Comparison of ENCODE assay signal across 8 cellular contexts in the genomic region with DNA sequence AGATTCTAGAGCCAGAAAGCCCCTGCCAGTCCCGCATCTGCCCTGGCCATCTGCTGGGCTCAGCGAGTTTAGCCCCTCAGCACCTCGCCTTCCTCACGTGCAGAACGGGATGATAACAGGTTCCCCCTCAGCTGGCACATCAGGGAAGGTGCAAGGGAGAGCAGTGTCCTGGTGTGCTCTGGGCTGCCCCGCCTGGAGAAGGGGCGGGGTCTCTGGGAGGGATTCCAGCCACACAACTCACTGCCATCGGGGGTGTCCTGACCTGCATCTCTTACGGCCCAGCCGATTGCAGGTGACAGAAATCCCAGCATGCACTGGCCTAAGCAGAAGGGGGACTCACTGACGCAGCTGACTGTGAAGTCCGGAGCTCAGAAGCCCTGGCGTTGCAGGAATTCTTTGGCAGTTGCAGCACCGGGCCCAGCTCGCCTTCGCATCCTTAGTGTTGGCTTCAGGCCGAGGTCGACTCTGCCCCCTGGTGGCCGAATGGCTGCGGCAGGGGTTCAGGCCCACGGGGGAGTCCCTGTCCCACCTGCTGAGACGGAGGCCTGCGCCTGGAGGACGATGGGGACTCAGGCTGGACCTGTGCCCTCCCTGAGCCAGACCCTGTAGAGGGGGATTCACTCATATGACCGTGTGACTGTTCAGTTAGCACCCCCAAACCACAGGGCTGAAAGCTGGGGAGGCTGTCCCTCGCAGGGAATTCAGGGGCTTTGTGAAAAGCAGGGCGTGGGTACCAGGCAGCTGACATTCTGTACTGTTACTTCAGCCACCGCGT.
DNase-seq lines count a peak whose midpoint lies in the region; ATAC-seq and TF ChIP-seq lines count a peak whose summit lies in the region.

No MANE protein-coding gene starts in this region.

- TF ChIP-seq CTCF in fibroblast of lung (conservative IDR thresholded peaks at IDR 0.05 in 1 of 2, IDR thresholded peaks at IDR 0.05 in 1 of 2; ENCODE audit: low read depth in 1 of 2, low read length in 2 of 2), result peak; percentile 41 to 50
- TF ChIP-seq CTCF in neural cell (IDR thresholded peaks at IDR 0.05; ENCODE audit: poor library complexity, severe bottlenecking), result peak; percentile 80

- H3K9me2 ChIP-seq in neural cell (ENCODE audit: insufficient read depth, low read length), result no peaks in the 10 kb centered on the region

- TF ChIP-seq EP300 in neural cell (conservative IDR thresholded peaks at IDR 0.05; ENCODE audit: poor library complexity, severe bottlenecking), result no peak

- H3K4me2 ChIP-seq in fibroblast of lung (ENCODE audit: extremely low read depth, insufficient read depth, low read length), result no peak overlapping the region
- no peak overlapping the region for H3K4me2 ChIP-seq in neural cell (ENCODE audit: low read length)

- H3K9me3 ChIP-seq in fibroblast of lung (ENCODE audit: control insufficient read depth, insufficient read depth, low read depth, low read length) (no peaks in the 10 kb centered on the region), neural cell (ENCODE audit: low read length) (no peaks in the 10 kb centered on the region)

- H3K4me3 Mint-ChIP-seq in stimulated activated naive CD8-positive, alpha-beta T cell treated with anti-CD3 and anti-CD28 coated beads, Interleukin-15, amount 100 ng/mL, for 72 hours, result no peak overlapping the region

- TF ChIP-seq RAD21 in neural cell (conservative IDR thresholded peaks at IDR 0.05), result peak; percentile 74

- no peaks in the 10 kb centered on the region for H3K36me3 ChIP-seq in fibroblast of lung (ENCODE audit: control insufficient read depth, insufficient read depth, low read length)
- H3K36me3 ChIP-seq in neural cell (ENCODE audit: insufficient read depth, low read length), result no peaks in the 10 kb centered on the region

- no peaks in the 10 kb centered on the region for H3K27me3 ChIP-seq in fibroblast of lung (ENCODE audit: control insufficient read depth, insufficient read depth, low read length)
- H3K27me3 ChIP-seq in neural cell (ENCODE audit: insufficient read depth, low read depth, low read length), result no peaks in the 10 kb centered on the region

- no peak overlapping the region for H3K27ac ChIP-seq in fibroblast of lung (ENCODE audit: insufficient read depth, low read length)
- H3K27ac ChIP-seq in neural cell (ENCODE audit: low read length), result no peak overlapping the region

- H3K4me1 ChIP-seq in fibroblast of lung (ENCODE audit: control insufficient read depth, extremely low read depth, insufficient read depth, low read length), result no peaks in the 10 kb centered on the region

- H3K27me3 Mint-ChIP-seq in stimulated activated naive CD8-positive, alpha-beta T cell treated with anti-CD3 and anti-CD28 coated beads, Interleukin-15, amount 100 ng/mL, for 72 hours, result peaks cover 9% of the 10 kb centered on the region

- H2AFZ ChIP-seq in fibroblast of lung (ENCODE audit: low read length) (no peak overlapping the region), neural cell (ENCODE audit: low read depth, low read length) (no peak overlapping the region)

- DNase-seq in DMS153 treated with DMSO at 0.1 percent for 48 hours (lab: John Stamatoyannopoulos, UW; ENCODE audit: unreplicated experiment) (peak; percentile 9), NCI-H460 (ENCODE audit: extremely low read depth, low read depth) (peak; percentile 70), fibroblast of lung (ENCODE audit: low read depth in 2 of 2) (peak in 1 of 2 donors; percentile 51), HPDE6-E6E7 (ENCODE audit: extremely low spot score) (no peak)
- peak; percentile 96 for DNase-seq in activated CD8-positive, alpha-beta memory T cell treated with anti-CD3 and anti-CD28 coated beads, Interleukin-2, amount 50 U/mL, for 48 hours
- peak; percentile 71 to 74 for DNase-seq in stimulated activated naive CD8-positive, alpha-beta T cell treated with anti-CD3 and anti-CD28 coated beads, Interleukin-15, amount 100 ng/mL, for 72 hours

- H3K4me1 Mint-ChIP-seq in stimulated activated naive CD8-positive, alpha-beta T cell treated with anti-CD3 and anti-CD28 coated beads, Interleukin-15, amount 100 ng/mL, for 72 hours, result peaks cover 10% of the 10 kb centered on the region

- H3K79me2 ChIP-seq in fibroblast of lung (ENCODE audit: control insufficient read depth, insufficient read depth, low read length) (no peaks in the 10 kb centered on the region), neural cell (replicated peaks; ENCODE audit: insufficient read depth, low read length) (no peaks in the 10 kb centered on the region)

- H3F3A ChIP-seq in neural cell (ENCODE audit: insufficient read depth, low read length, poor library complexity, severe bottlenecking), result no peaks in the 10 kb centered on the region

- peak; percentile 65 for ATAC-seq in GM21786 (IDR thresholded peaks at IDR 0.05; ENCODE audit: unreplicated experiment)
- ATAC-seq in stimulated activated naive CD8-positive, alpha-beta T cell treated with anti-CD3 and anti-CD28 coated beads, Interleukin-15, amount 100 ng/mL, for 72 hours, result peak; percentile 74

- H4K20me1 ChIP-seq in fibroblast of lung (ENCODE audit: control insufficient read depth, extremely low read depth, insufficient read depth, low read length) (no peaks in the 10 kb centered on the region), neural cell (ENCODE audit: insufficient read depth) (no peaks in the 10 kb centered on the region)

- H3K27ac Mint-ChIP-seq in stimulated activated naive CD8-positive, alpha-beta T cell treated with anti-CD3 and anti-CD28 coated beads, Interleukin-15, amount 100 ng/mL, for 72 hours, result no peak overlapping the region

- H3K9me3 Mint-ChIP-seq in stimulated activated naive CD8-positive, alpha-beta T cell treated with anti-CD3 and anti-CD28 coated beads, Interleukin-15, amount 100 ng/mL, for 72 hours, result peaks cover 0 to 4% of the 10 kb centered on the region in 2 donors

- H3K4me3 ChIP-seq in fibroblast of lung (replicated peaks in 1 of 4; ENCODE audit: control extremely low read depth in 1 of 4, insufficient read depth in 1 of 4, low read depth in 3 of 4, low read length in 4 of 4) (no peak overlapping the region), neural cell (ENCODE audit: low read length) (no peak overlapping the region)

- H3K9ac ChIP-seq in fibroblast of lung (ENCODE audit: insufficient read depth, low read length) (no peak overlapping the region), neural cell (ENCODE audit: low read length) (peak overlapping the region; percentile 21)

TF ChIP-seq in neural cell, 6 proteins besides CTCF, POLR2A, EP300 and RAD21:
- TF ChIP-seq SMC3 (conservative IDR thresholded peaks at IDR 0.05; ENCODE audit: poor library complexity), result peak; percentile 80
- no peak for TF ChIP-seq POLR2AphosphoS5 (IDR thresholded peaks at IDR 0.05)
